ENCODE assay signal across 1 cellular context in genomic region chr1:146051853-146052676, GRCh38.
TF ChIP-seq lines count a peak whose summit lies in the region.

No MANE protein-coding gene starts in this region.

TF ChIP-seq in K562, 482 proteins besides CTCF, POLR2A, EP300 and RAD21 (continued from another document and continues in another):
- TF ChIP-seq ELK3 (CRISPR knock-in tag; IDR thresholded peaks at IDR 0.05) = peak; percentile 86; the same call in 1 of the 2 replicates
- 0 out of 2 replicates have a peak, but pooled peaks have one; percentile 59 for TF ChIP-seq SNIP1 (IDR thresholded peaks at IDR 0.05; ENCODE audit: low read depth)
- peak; percentile 49 for TF ChIP-seq CCNT2 (IDR thresholded peaks at IDR 0.05; ENCODE audit: borderline replicate concordance, extremely low read depth, insufficient read length, low read depth, low read length)
- peak in 1 of 2 experiments; percentile 62 for TF ChIP-seq E2F6 (IDR thresholded peaks at IDR 0.05; ENCODE audit: borderline replicate concordance in 1 of 2, extremely low read depth in 1 of 2, insufficient read depth in 1 of 2, insufficient read length in 1 of 2, low read depth in 1 of 2, low read length in 1 of 2, poor library complexity in 1 of 2, severe bottlenecking in 1 of 2)
- peak; percentile 85 for TF ChIP-seq BHLHE40 (IDR thresholded peaks at IDR 0.05; ENCODE audit: low read length)
- TF ChIP-seq ZHX1 (conservative IDR thresholded peaks at IDR 0.05; ENCODE audit: low read length) = peak; percentile 92; the same call in 1 of the 2 replicates
- peak; percentile 88 for TF ChIP-seq ZBTB8A (IDR thresholded peaks at IDR 0.05; ENCODE audit: partially characterized antibody)
- peak; percentile 99 for TF ChIP-seq EWSR1 (IDR thresholded peaks at IDR 0.05; ENCODE audit: borderline replicate concordance, low read depth, partially characterized antibody)
- 0 out of 2 replicates have a peak, but pooled peaks have one; percentile 27 for TF ChIP-seq FOXM1 (IDR thresholded peaks at IDR 0.05; ENCODE audit: low read depth)
- 0 out of 2 replicates have a peak, but pooled peaks have one; percentile 33 for TF ChIP-seq FOXM1 (CRISPR knock-in tag; IDR thresholded peaks at IDR 0.05; ENCODE audit: low read depth)
- peak; percentile 80 for TF ChIP-seq ZNF354B (CRISPR knock-in tag; IDR thresholded peaks at IDR 0.05)
- peak; percentile 42; the same call in 1 of the 2 replicates for TF ChIP-seq MECOM (CRISPR knock-in tag; IDR thresholded peaks at IDR 0.05)
- TF ChIP-seq TRIM25 (IDR thresholded peaks at IDR 0.05; ENCODE audit: borderline replicate concordance) = peak; percentile 45; the same call in 1 of the 2 replicates
- peak; percentile 88 to 100 for TF ChIP-seq BCLAF1 (IDR thresholded peaks at IDR 0.05; ENCODE audit: borderline replicate concordance in 1 of 2, control insufficient read depth in 1 of 2, low read depth in 2 of 2, low read length in 1 of 2)
- peak; percentile 67 for TF ChIP-seq RFX1 (IDR thresholded peaks at IDR 0.05)
- peak; percentile 85 for TF ChIP-seq ZBTB7A (IDR thresholded peaks at IDR 0.05; ENCODE audit: borderline replicate concordance, control insufficient read depth, low read depth, low read length)
- TF ChIP-seq PBX2 (CRISPR knock-in tag; IDR thresholded peaks at IDR 0.05; ENCODE audit: low read depth) = peak; percentile 53
- peak; percentile 89 for TF ChIP-seq PBX2 (tag; conservative IDR thresholded peaks at IDR 0.05; ENCODE audit: low read depth)
- peak; percentile 94 for TF ChIP-seq ZBTB17 (CRISPR knock-in tag; IDR thresholded peaks at IDR 0.05)
- peak; percentile 83; the same call in 1 of the 2 replicates for TF ChIP-seq TARDBP (IDR thresholded peaks at IDR 0.05)
- TF ChIP-seq NR2C1 (IDR thresholded peaks at IDR 0.05) = peak; percentile 48; the same call in 1 of the 2 replicates
- 0 out of 2 replicates have a peak, but pooled peaks have one; percentile 72 for TF ChIP-seq NR2C1 (tag; IDR thresholded peaks at IDR 0.05)
- TF ChIP-seq CBFA2T2 (conservative IDR thresholded peaks at IDR 0.05) = peak; percentile 47; the same call in 1 of the 2 replicates
- TF ChIP-seq GTF2B (IDR thresholded peaks at IDR 0.05; ENCODE audit: extremely low read depth, insufficient read length) = peak; percentile 99
- peak; percentile 73; the same call in 1 of the 2 replicates for TF ChIP-seq ZNF75A (CRISPR knock-in tag; IDR thresholded peaks at IDR 0.05)
- peak; percentile 84 to 96 for TF ChIP-seq NONO (IDR thresholded peaks at IDR 0.05; ENCODE audit: low read depth in 2 of 2, low read length in 1 of 2)
- peak; percentile 50; the same call in 1 of the 2 replicates for TF ChIP-seq PHF8 (IDR thresholded peaks at IDR 0.05; ENCODE audit: borderline replicate concordance, low read length)
- peak; percentile 57 for TF ChIP-seq NFE2 (IDR thresholded peaks at IDR 0.05; ENCODE audit: low read depth)
- peak in 1 of 2 experiments; percentile 33; a peak in 2 of 4 replicates for TF ChIP-seq RCOR1 (IDR thresholded peaks at IDR 0.05; ENCODE audit: borderline replicate concordance in 1 of 2, low read depth in 2 of 2, low read length in 2 of 2)
- TF ChIP-seq ATF6 (CRISPR knock-in tag; IDR thresholded peaks at IDR 0.05) = 0 out of 2 replicates have a peak, but pooled peaks have one; percentile 28
- TF ChIP-seq ELF2 (CRISPR knock-in tag; IDR thresholded peaks at IDR 0.05) = peak; percentile 74
- TF ChIP-seq CCAR2 (IDR thresholded peaks at IDR 0.05; ENCODE audit: low read depth, low read length) = 0 out of 2 replicates have a peak, but pooled peaks have one; percentile 36
- peak; percentile 74 for TF ChIP-seq TAF1 (IDR thresholded peaks at IDR 0.05; ENCODE audit: control insufficient read depth, extremely low read depth, insufficient read depth, low read length, severe bottlenecking)
- TF ChIP-seq CBX1 (IDR thresholded peaks at IDR 0.05; ENCODE audit: low read depth) = peak; percentile 100
- TF ChIP-seq ZNF280B (CRISPR knock-in tag; IDR thresholded peaks at IDR 0.05) = peak; percentile 51; the same call in 1 of the 2 replicates
- TF ChIP-seq SP1 (CRISPR knock-in tag; IDR thresholded peaks at IDR 0.05) = peak; percentile 92
- TF ChIP-seq TCFL5 (CRISPR knock-in tag; conservative IDR thresholded peaks at IDR 0.05) = 0 out of 2 replicates have a peak, but pooled peaks have one; percentile 9
- TF ChIP-seq POLR2B (IDR thresholded peaks at IDR 0.05; ENCODE audit: low read depth, partially characterized antibody) = peak; percentile 100
- TF ChIP-seq HMBOX1 (IDR thresholded peaks at IDR 0.05) = peak; percentile 87
- peak; percentile 97 for TF ChIP-seq HOXB6 (CRISPR knock-in tag; IDR thresholded peaks at IDR 0.05; ENCODE audit: borderline replicate concordance)
